1 cellular context compared by ENCODE assay signal in genomic region chr7:142808802-142809583, GRCh38.
TF ChIP-seq lines count a peak whose summit lies in the region.

No MANE protein-coding gene starts in this region.

TF ChIP-seq in K562, 482 proteins besides CTCF, POLR2A, EP300 and RAD21 (continued from another document and continues in another):
- TF ChIP-seq GTF2E2 (tag; IDR thresholded peaks at IDR 0.05) (no peak), ESRRB (CRISPR knock-in tag; IDR thresholded peaks at IDR 0.05; ENCODE audit: borderline replicate concordance) (no peak), NCOA2 (IDR thresholded peaks at IDR 0.05; ENCODE audit: partially characterized antibody in 2 of 2) (peak; percentile 5 to 25), ZBTB7A (IDR thresholded peaks at IDR 0.05; ENCODE audit: borderline replicate concordance, control insufficient read depth, low read depth, low read length) (no peak; the same call in 1 of the 2 replicates), MTA3 (IDR thresholded peaks at IDR 0.05; ENCODE audit: borderline replicate concordance) (no peak), EHMT2 (IDR thresholded peaks at IDR 0.05) (no peak), CXXC5 (CRISPR knock-in tag; IDR thresholded peaks at IDR 0.05) (no peak), RFX1 (IDR thresholded peaks at IDR 0.05) (no peak), PHF21A (IDR thresholded peaks at IDR 0.05; ENCODE audit: borderline replicate concordance, low read depth) (no peak), ZNF639 (CRISPR knock-in tag; conservative IDR thresholded peaks at IDR 0.05 in 1 of 2, IDR thresholded peaks at IDR 0.05 in 1 of 2) (no peak), C11orf30 (IDR thresholded peaks at IDR 0.05; ENCODE audit: low read depth) (no peak), HNRNPUL1 (IDR thresholded peaks at IDR 0.05; ENCODE audit: low read length) (no peak), E2F6 (IDR thresholded peaks at IDR 0.05; ENCODE audit: borderline replicate concordance in 1 of 2, extremely low read depth in 1 of 2, insufficient read depth in 1 of 2, insufficient read length in 1 of 2, low read depth in 1 of 2, low read length in 1 of 2, poor library complexity in 1 of 2, severe bottlenecking in 1 of 2) (peak in 1 of 2 experiments; percentile 37), JUN (IDR thresholded peaks at IDR 0.05; ENCODE audit: borderline replicate concordance, low read depth, low read length) (peak; percentile 83), JUN (CRISPR knock-in tag; IDR thresholded peaks at IDR 0.05; ENCODE audit: borderline replicate concordance) (0 out of 2 replicates have a peak, but pooled peaks have one; percentile 91), PML (IDR thresholded peaks at IDR 0.05; ENCODE audit: low read length) (0 out of 2 replicates have a peak, but pooled peaks have one; percentile 21), ETV1 (tag; conservative IDR thresholded peaks at IDR 0.05; ENCODE audit: low read depth) (no peak), RFX5 (IDR thresholded peaks at IDR 0.05; ENCODE audit: low read depth, low read length) (no peak), TRIM24 (IDR thresholded peaks at IDR 0.05) (peak in 1 of 2 experiments; percentile 51; a peak in 2 of 4 replicates), ZNF175 (CRISPR knock-in tag; IDR thresholded peaks at IDR 0.05; ENCODE audit: low read depth) (no peak; the same call in 1 of the 2 replicates), MLX (CRISPR knock-in tag; conservative IDR thresholded peaks at IDR 0.05) (no peak), ZNF23 (CRISPR knock-in tag; IDR thresholded peaks at IDR 0.05) (no peak), ZNF407 (IDR thresholded peaks at IDR 0.05; ENCODE audit: low read depth) (no peak), E2F3 (CRISPR knock-in tag; IDR thresholded peaks at IDR 0.05) (no peak), HDGF (IDR thresholded peaks at IDR 0.05) (no peak), POLR2AphosphoS5 (IDR thresholded peaks at IDR 0.05; ENCODE audit: control insufficient read depth, insufficient read depth, low read depth, low read length) (peak; percentile 77), FUS (optimal IDR thresholded peaks at IDR 0.05; ENCODE audit: low read depth, low read length) (no peak), RCOR1 (IDR thresholded peaks at IDR 0.05; ENCODE audit: borderline replicate concordance in 1 of 2, low read depth in 2 of 2, low read length in 2 of 2) (peak in 1 of 2 experiments; percentile 49; a peak in 1 of 4 replicates), HMGXB4 (CRISPR knock-in tag; IDR thresholded peaks at IDR 0.05) (no peak), ZNF584 (CRISPR knock-in tag; IDR thresholded peaks at IDR 0.05; ENCODE audit: low read depth) (0 out of 2 replicates have a peak, but pooled peaks have one; percentile 42), CBX8 (IDR thresholded peaks at IDR 0.05; ENCODE audit: borderline replicate concordance, extremely low read depth, low read depth, low read length, poor library complexity, severe bottlenecking) (no peak), NCOA6 (IDR thresholded peaks at IDR 0.05) (no peak), NCOA1 (IDR thresholded peaks at IDR 0.05; ENCODE audit: low read depth) (no peak), HBP1 (CRISPR knock-in tag; IDR thresholded peaks at IDR 0.05) (no peak), RBM17 (IDR thresholded peaks at IDR 0.05; ENCODE audit: borderline replicate concordance, low read depth, low read length) (no peak), PATZ1 (CRISPR knock-in tag; IDR thresholded peaks at IDR 0.05; ENCODE audit: borderline replicate concordance) (no peak), WHSC1 (IDR thresholded peaks at IDR 0.05; ENCODE audit: low read length) (no peak), ZNF431 (CRISPR knock-in tag; IDR thresholded peaks at IDR 0.05) (peak; percentile 57; the same call in 1 of the 2 replicates), MLLT1 (IDR thresholded peaks at IDR 0.05) (no peak), ZNF253 (CRISPR knock-in tag; conservative IDR thresholded peaks at IDR 0.05) (no peak), NFIX (CRISPR knock-in tag; IDR thresholded peaks at IDR 0.05; ENCODE audit: low read depth) (no peak), RBM22 (IDR thresholded peaks at IDR 0.05; ENCODE audit: low read depth, low read length, poor library complexity, severe bottlenecking) (no peak), SFPQ (IDR thresholded peaks at IDR 0.05; ENCODE audit: low read depth, low read length) (no peak)
